ENCODE assay signal across 17 cellular contexts in the genomic region with DNA sequence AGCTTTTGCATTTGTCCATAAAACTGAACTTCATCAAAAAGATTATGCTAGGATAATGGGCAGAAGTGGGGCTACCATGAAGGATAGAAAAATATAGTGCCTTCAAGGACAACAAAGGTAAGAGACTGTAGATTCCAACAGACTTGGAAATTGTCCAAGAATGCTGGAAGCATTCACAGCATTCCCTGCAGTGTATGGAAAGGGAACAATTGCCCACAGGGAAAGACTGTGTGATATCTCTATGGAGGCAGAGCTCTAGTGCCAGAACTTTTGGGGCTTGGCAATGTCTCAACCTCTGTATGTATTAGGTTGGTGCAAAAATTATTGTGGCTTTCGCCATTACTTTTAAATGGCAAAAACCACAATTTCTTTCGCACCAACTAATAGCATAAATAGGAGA.
"Had no signal": no experiment of that assay in that cellular context is flagged by ENCODE, and none has a peak within 500 bp of the region (broad histone marks: within the 10 kb centered on the region; RNA-seq: fewer than 3 reads in every experiment).

No MANE protein-coding gene starts in this region.

- ATAC-seq: gastrocnemius medialis; natural killer cell treated with Interleukin-12 subunit alpha and Interleukin-12 subunit beta and Interleukin-15 and Interleukin-18, amount 100 ng/mL, for 72 hours; psoas muscle; stimulated activated naive B cell treated with anti-CD40 and anti-IgM and Interleukin-4, amounts not matched to agents 10 μg/mL and 1 μg/mL and 100 μg/mL, for 72 hours had no signal

- FAIRE-seq: bronchial epithelial cell, keratinocyte had no signal

- DNase-seq: activated CD4-positive, alpha-beta T cell treated with anti-CD3 and anti-CD28 coated beads, Interleukin-2, amount 10 ng/mL, durations not matched to agents 7 days and 5 days; activated CD4-positive, CD25-positive, alpha-beta regulatory T cell; activated CD8-positive, alpha-beta memory T cell treated with anti-CD3 and anti-CD28 coated beads for 24 hours; activated naive CD4-positive, alpha-beta T cell treated with anti-CD3 and anti-CD28 coated beads, Interleukin-2, amount 10 ng/mL, durations not matched to agents 7 days and 5 days; activated T-cell treated with anti-CD3 and anti-CD28 coated beads for 4 hours; amniotic stem cell; gastrocnemius medialis; left ventricle myocardium inferior; nucleus accumbens; psoas muscle; sigmoid colon; stimulated activated CD4-positive, alpha-beta T cell treated with anti-CD3 and anti-CD28 coated beads, Interleukin-2, amount 100 ng/mL, for 24 hours; stimulated activated naive B cell treated with anti-CD40 and anti-IgM and Interleukin-4, amounts not matched to agents 10 μg/mL and 1 μg/mL and 100 μg/mL, for 72 hours had no signal

- H3K4me3 ChIP-seq: gastrocnemius medialis, left ventricle myocardium inferior, psoas muscle, sigmoid colon, tibial nerve had no signal
